In the genomic region with DNA sequence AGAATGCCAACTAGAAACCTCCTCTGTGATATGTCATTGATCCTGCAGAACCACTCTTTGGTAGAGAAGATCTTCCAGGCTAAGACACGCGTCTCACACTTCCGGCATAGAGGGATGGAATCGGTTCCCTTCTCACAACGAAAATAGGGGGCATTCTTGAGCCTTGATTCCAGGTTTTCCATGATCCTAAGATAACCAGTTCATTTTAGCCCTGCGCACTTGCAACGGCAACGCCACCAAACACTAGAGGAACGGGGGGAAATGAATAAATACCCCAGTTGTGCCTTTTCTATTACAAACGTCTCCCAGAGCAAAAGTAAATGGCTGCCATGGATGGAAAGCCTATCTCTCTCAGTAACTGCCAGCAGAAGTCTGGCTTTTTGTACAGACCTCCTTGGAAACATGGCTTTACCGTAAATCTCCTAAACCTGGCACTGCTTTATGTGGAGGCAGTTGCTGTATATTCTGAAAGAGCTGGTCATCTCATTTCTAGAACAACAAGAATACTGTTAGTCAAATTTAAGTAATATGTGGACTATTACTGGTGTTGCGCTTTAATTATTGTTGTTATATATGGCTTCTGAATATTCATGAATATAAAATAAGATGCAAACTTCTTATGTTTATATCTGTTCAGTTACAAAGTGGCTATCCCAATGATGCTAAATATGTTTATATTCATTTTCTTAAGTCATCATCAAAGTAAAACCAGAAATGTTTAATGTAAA, we compare ENCODE assay signal across 9 cellular contexts. TPM values are rescaled to one million over a fixed set of nuclear protein-coding genes. Genes with fewer than 3 reads are reported as not detected.
DNase-seq lines count a peak whose midpoint lies in the region; ATAC-seq, FAIRE-seq and TF ChIP-seq lines count a peak whose summit lies in the region.
"Not testable (repeated sequence)": the region's sequence is repeated elsewhere in the genome, so short reads cannot be mapped to it uniquely, and the experiment has no call there.
"Had no signal": no experiment of that assay in that cellular context is flagged by ENCODE, and none has a peak within 500 bp of the region (broad histone marks: within the 10 kb centered on the region; RNA-seq: fewer than 3 reads in every experiment).

A gene with protein sequence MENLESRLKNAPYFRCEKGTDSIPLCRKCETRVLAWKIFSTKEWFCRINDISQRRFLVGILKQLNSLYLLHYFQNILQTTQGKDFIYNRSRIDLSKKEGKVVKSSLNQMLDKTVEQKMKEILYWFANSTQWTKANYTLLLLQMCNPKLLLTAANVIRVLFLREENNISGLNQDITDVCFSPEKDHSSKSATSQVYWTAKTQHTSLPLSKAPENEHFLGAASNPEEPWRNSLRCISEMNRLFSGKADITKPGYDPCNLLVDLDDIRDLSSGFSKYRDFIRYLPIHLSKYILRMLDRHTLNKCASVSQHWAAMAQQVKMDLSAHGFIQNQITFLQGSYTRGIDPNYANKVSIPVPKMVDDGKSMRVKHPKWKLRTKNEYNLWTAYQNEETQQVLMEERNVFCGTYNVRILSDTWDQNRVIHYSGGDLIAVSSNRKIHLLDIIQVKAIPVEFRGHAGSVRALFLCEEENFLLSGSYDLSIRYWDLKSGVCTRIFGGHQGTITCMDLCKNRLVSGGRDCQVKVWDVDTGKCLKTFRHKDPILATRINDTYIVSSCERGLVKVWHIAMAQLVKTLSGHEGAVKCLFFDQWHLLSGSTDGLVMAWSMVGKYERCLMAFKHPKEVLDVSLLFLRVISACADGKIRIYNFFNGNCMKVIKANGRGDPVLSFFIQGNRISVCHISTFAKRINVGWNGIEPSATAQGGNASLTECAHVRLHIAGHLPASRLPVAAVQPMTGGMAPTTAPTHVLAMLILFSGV (minus strand): TSS at position 374 of the 728 bp plus-strand sequence. CDS start 192 bp downstream, at position 182.

- not testable (repeated sequence) for TF ChIP-seq POLR2A in A549 (IDR thresholded peaks at IDR 0.05; ENCODE audit: low read length)

- not testable (repeated sequence) for H3K36me3 ChIP-seq in PC-9 (ENCODE audit: low read depth); brain microvascular endothelial cell (replicated peaks); thoracic aorta
- peaks cover 0 to 14% of the 10 kb centered on the region in 2 donors for H3K36me3 ChIP-seq in psoas muscle (ENCODE audit: insufficient read depth in 1 of 2, low read depth in 1 of 2)

- peak within 1 kb of the TSS; percentile 16 for H3K4me3 Mint-ChIP-seq in mesothelial cell of epicardium

- H3K9me3 Mint-ChIP-seq in mesothelial cell of epicardium: not testable (repeated sequence)

- H4K20me1 ChIP-seq in PC-9 (ENCODE audit: insufficient read depth): not testable (repeated sequence)

- not testable (repeated sequence) for H3K4me1 ChIP-seq in A549; PC-9 (replicated peaks; ENCODE audit: insufficient read depth); psoas muscle; thoracic aorta (ENCODE audit: control insufficient read depth in 1 of 2, low read depth in 2 of 2)

- TF ChIP-seq RAD21 in A549 (conservative IDR thresholded peaks at IDR 0.05 in 1 of 2, IDR thresholded peaks at IDR 0.05 in 1 of 2): not testable (repeated sequence)

- H3K9me3 ChIP-seq in A549; PC-9 (ENCODE audit: insufficient read depth, low read depth); psoas muscle; thoracic aorta: not testable (repeated sequence)

- not testable (repeated sequence) for H2AFZ ChIP-seq in PC-9

- H3K9me2 ChIP-seq in PC-9 (ENCODE audit: insufficient read depth): not testable (repeated sequence)

- H3K36me3 Mint-ChIP-seq in mesothelial cell of epicardium: not testable (repeated sequence)

- not testable (repeated sequence) for TF ChIP-seq EP300 in A549 (IDR thresholded peaks at IDR 0.05)

- H3K27me3 Mint-ChIP-seq in mesothelial cell of epicardium (ENCODE audit: low read depth): not testable (repeated sequence)

- not testable (repeated sequence) for H3K4me1 Mint-ChIP-seq in mesothelial cell of epicardium

- BruUV-seq in PC-9 (replicated peaks; lab: Mats Ljungman, UMichigan): not testable (repeated sequence)

- H3K79me2 ChIP-seq in PC-9 (ENCODE audit: low read depth): not testable (repeated sequence)

- DNase-seq in A549 (ENCODE audit: low read depth in 1 of 2, low spot score in 1 of 2); PC-9; brain microvascular endothelial cell; left cardiac atrium; mesothelial cell of epicardium (ENCODE audit: low spot score in 2 of 2, unreplicated experiment in 2 of 2); psoas muscle; thoracic aorta (ENCODE audit: low spot score): not testable (repeated sequence)
- peak; percentile 17 for DNase-seq in fibroblast of peridontal ligament (ENCODE audit: extremely low read depth)

- not testable (repeated sequence) for H3K4me2 ChIP-seq in A549, PC-9

- ATAC-seq in A549 (peak; percentile 12 to 37; a peak in 3 of 6 replicates), left cardiac atrium (peak; percentile 73 to 87), psoas muscle (peak in 3 of 4 donors; percentile 35 to 47 (median 35)), thoracic aorta (ENCODE audit: insufficient number of reproducible peaks, low FRiP score, low read depth) (peak; percentile 71)

- not testable (repeated sequence) for H3K27ac ChIP-seq in A549, PC-9, brain microvascular endothelial cell, psoas muscle
- H3K27ac ChIP-seq in thoracic aorta: peak within 1 kb of the TSS in 1 of 2 donors; percentile 21

- not testable (repeated sequence) for TF ChIP-seq CTCF in A549 (IDR thresholded peaks at IDR 0.05); PC-9 (conservative IDR thresholded peaks at IDR 0.05); brain microvascular endothelial cell (IDR thresholded peaks at IDR 0.05; ENCODE audit: low read depth, low read length, missing control alignments); mesothelial cell of epicardium (IDR thresholded peaks at IDR 0.05; ENCODE audit: unreplicated experiment); psoas muscle (IDR thresholded peaks at IDR 0.05); thoracic aorta (IDR thresholded peaks at IDR 0.05)

- not testable (repeated sequence) for H3F3A ChIP-seq in PC-9 (ENCODE audit: insufficient read depth, low read depth)

- FAIRE-seq in A549 (lab: Jason Lieb, UNC): peak; percentile 83

- in situ Hi-C loops in brain microvascular endothelial cell (cut with HindIII; ENCODE audit: low pct_ligation_motif_present, low sequenced_read_pairs): not testable (repeated sequence)

- WGBS in A549 (ENCODE audit: missing lambda C conversion rate): 86% methylated on average over 11 of the region's 12 CpGs
- WGBS in psoas muscle, 3 donors: 37 to 58% (median 39%) methylated on average over 11 of the region's 12 CpGs

- POLR2A ChIA-PET in A549 (lab: Yijun Ruan, JAX); PC-9 (lab: Charles Lee; ENCODE audit: unreplicated experiment): not testable (repeated sequence)

- not testable (repeated sequence) for H3K27me3 ChIP-seq in PC-9 (ENCODE audit: insufficient read depth, low read depth); brain microvascular endothelial cell (replicated peaks); psoas muscle (ENCODE audit: insufficient read depth in 3 of 3, low read length in 2 of 3); thoracic aorta (replicated peaks; ENCODE audit: insufficient read depth)

- CTCF ChIA-PET in A549 (lab: Yijun Ruan, JAX); PC-9 (lab: Charles Lee): not testable (repeated sequence)

- intact Hi-C loops in PC-9 (cut with micrococcal nuclease; ENCODE audit: unreplicated experiment); left cardiac atrium (cut with DNase I); psoas muscle (cut with DNase I): not testable (repeated sequence)

- not testable (repeated sequence) for H3K4me3 ChIP-seq in A549, PC-9, psoas muscle
- H3K4me3 ChIP-seq in brain microvascular endothelial cell (ENCODE audit: low read depth, low read length): peak within 1 kb of the TSS; percentile 30
- H3K4me3 ChIP-seq in thoracic aorta: peak within 1 kb of the TSS; percentile 68

- peak within 1 kb of the TSS; percentile 66 for H3K27ac Mint-ChIP-seq in mesothelial cell of epicardium

RNA-seq across cellular contexts. Expression of the gene that starts here (rescaled TPM):
- polyA plus RNA-seq in A549 (2011; rRNA removed): 9.6 and 10.4 TPM in 2 replicates
- 4.7 and 5.8 TPM in 2 replicates for polyA plus RNA-seq in A549 (2012; cell fraction: cytosol; rRNA removed)
- polyA plus RNA-seq in A549 (2012; cell fraction: nucleus; rRNA removed): 36.0 and 53.9 TPM in 2 replicates
- 14.3 to 19.5 TPM (median 15.3 TPM) in 3 replicates for polyA plus RNA-seq in A549 (2017; fragmentation: RNase III; extraction: RNeasy Plus Mini Kit Qiagen cat#74134 plus additional on column Dnase treatment)
- 37.1 and 37.8 TPM in 2 replicates for polyA minus RNA-seq in A549 (2011; rRNA and poly(A)+ RNA removed)
- total RNA-seq in PC-9 (2021): 16.2 and 19.9 TPM in 2 replicates
- total RNA-seq in left cardiac atrium: under 1 TPM; 0.16 to 0.56 TPM
- 0.99 to 1.5 TPM (median 1.3 TPM) in 3 replicates for total RNA-seq in mesothelial cell of epicardium
- 1 to 10 TPM in 3 of 4 donors, under 1 TPM in 1; 0.61 to 5.0 (median 1.3) TPM for total RNA-seq in psoas muscle
- polyA plus RNA-seq in psoas muscle: 1 to 10 TPM in 1 of 3 donors, under 1 TPM in 2; 0.34 to 4.7 (median 0.91) TPM
- total RNA-seq in thoracic aorta: under 1 TPM in 1 of 2 donors, not detected in 1; 0.35 TPM
- total RNA-seq: CD8-positive, alpha-beta T cell had no signal

Comparison
In these comparisons a context has a peak if more than half of its experiments do, and no peak if none do; other contexts are left out.
1. Peak in ATAC-seq in left cardiac atrium; RNA of the gene not detected or under 1 TPM.
2. Peak in ATAC-seq and H3K4me3 ChIP-seq in thoracic aorta; RNA of the gene not detected or under 1 TPM.
3. ATAC-seq: peak in every context shown above with its lines; median percentile 80 in left cardiac atrium; 71 in thoracic aorta; 35 in psoas muscle; 24 in A549.